8 cellular contexts compared by ENCODE assay signal in genomic region chr19:574658-575526, GRCh38. TPM values are rescaled to one million over a fixed set of nuclear protein-coding genes. Genes with fewer than 3 reads are reported as not detected.
DNase-seq lines count a peak whose midpoint lies in the region; ATAC-seq and TF ChIP-seq lines count a peak whose summit lies in the region.

No MANE protein-coding gene starts in this region.

- 21% methylated on average over 32 of the region's 32 CpGs for WGBS in liver
- WGBS in thyroid gland, 2 donors: 22% methylated on average over 22 to 31 of the region's 32 CpGs

- H3K27me3 ChIP-seq in Loucy (ENCODE audit: insufficient read depth, low read length, poor library complexity, severe bottlenecking): peaks cover 6% of the 10 kb centered on the region
- H3K27me3 ChIP-seq in liver (ENCODE audit: control insufficient read depth in 4 of 4, insufficient read depth in 4 of 4, low read length in 3 of 4): no peaks in the 10 kb centered on the region
- no peaks in the 10 kb centered on the region for H3K27me3 ChIP-seq in thyroid gland

- H3K9ac ChIP-seq in Loucy (ENCODE audit: low read depth, low read length, poor library complexity, severe bottlenecking) (peak overlapping the region; percentile 100), liver (ENCODE audit: low read depth in 1 of 2, low read length in 2 of 2) (peak overlapping the region in 1 of 2 donors; percentile 66)

- peak in 1 of 2 donors; percentile 4 for TF ChIP-seq RAD21 in liver (IDR thresholded peaks at IDR 0.05)

- H3K27ac ChIP-seq in caudate nucleus (ENCODE audit: low read depth, low read length): peak overlapping the region; percentile 68
- H3K27ac ChIP-seq in liver (ENCODE audit: low read depth in 1 of 2, low read length in 2 of 2): peak overlapping the region; percentile 84 to 87
- peak overlapping the region; percentile 3 to 67 (median 57) for H3K27ac ChIP-seq in thyroid gland

- H4K20me1 ChIP-seq in Loucy (ENCODE audit: insufficient read depth, low read length, poor library complexity, severe bottlenecking): peaks cover 69% of the 10 kb centered on the region

- H3K79me2 ChIP-seq in Loucy (ENCODE audit: insufficient read depth, low read length): peaks cover 74% of the 10 kb centered on the region

- no peak for ATAC-seq in HG03196 (IDR thresholded peaks at IDR 0.05; ENCODE audit: unreplicated experiment)
- ATAC-seq in GM18909 (IDR thresholded peaks at IDR 0.05; ENCODE audit: poor library complexity, unreplicated experiment): no peak

- H3K4me3 ChIP-seq in Loucy (ENCODE audit: low read length, poor library complexity, severe bottlenecking) (peak overlapping the region; percentile 99), liver (ENCODE audit: low read depth in 1 of 3, low read length in 3 of 3) (peak overlapping the region; percentile 37 to 42 (median 38)), thyroid gland (replicated peaks in 1 of 3) (peak overlapping the region in 1 of 3 donors; percentile 24)

- TF ChIP-seq CTCF in Loucy (conservative IDR thresholded peaks at IDR 0.05; ENCODE audit: low read length) (no peak), liver (IDR thresholded peaks at IDR 0.05; ENCODE audit: low read depth, low read length, missing input control) (no peak), thyroid gland (IDR thresholded peaks at IDR 0.05) (no peak)

- peak; percentile 57 for DNase-seq in COLO668 (lab: John Stamatoyannopoulos, UW; ENCODE audit: unreplicated experiment)
- DNase-seq in caudate nucleus (lab: John Stamatoyannopoulos, UW): peak in 26 of 61 donors; percentile 14 to 80 (median 40)
- peak; percentile 71 to 75 for DNase-seq in thyroid gland
- no peak for DNase-seq in iPS-NIHi11 (ENCODE audit: low spot score)

- TF ChIP-seq POLR2A in thyroid gland (IDR thresholded peaks at IDR 0.05): peak in 1 of 2 donors; percentile 6

- H3K36me3 ChIP-seq in Loucy (ENCODE audit: insufficient read depth, low read length) (peaks cover 10% of the 10 kb centered on the region; the same call in 1 of the 2 replicates), liver (ENCODE audit: control insufficient read depth in 4 of 4, insufficient read depth in 3 of 4, low read depth in 1 of 4, low read length in 3 of 4) (peaks cover 0 to 6% (median 2%) of the 10 kb centered on the region in 4 donors), thyroid gland (peaks cover 0 to 9% of the 10 kb centered on the region in 2 donors)

- H2AFZ ChIP-seq in Loucy (ENCODE audit: low read length): no peak overlapping the region

- H3K4me1 ChIP-seq in Loucy (ENCODE audit: insufficient read depth, low read length, poor library complexity, severe bottlenecking): peaks cover 27% of the 10 kb centered on the region
- peaks cover 23 to 40% (median 34%) of the 10 kb centered on the region in 4 donors for H3K4me1 ChIP-seq in liver (ENCODE audit: control insufficient read depth in 4 of 4, insufficient read depth in 4 of 4, low read length in 3 of 4)
- H3K4me1 ChIP-seq in thyroid gland: peaks cover 32 to 42% of the 10 kb centered on the region in 2 donors

- H3K4me2 ChIP-seq in Loucy (ENCODE audit: low read depth, low read length, poor library complexity, severe bottlenecking): peak overlapping the region; percentile 81

- intact Hi-C loops in thyroid gland (cut with DNase I): no loop called here

- H3K9me3 ChIP-seq in Loucy (ENCODE audit: insufficient read depth, low read depth, low read length) (no peaks in the 10 kb centered on the region), liver (ENCODE audit: control insufficient read depth in 4 of 4, low read length in 3 of 4) (no peaks in the 10 kb centered on the region), thyroid gland (no peaks in the 10 kb centered on the region)

- no peaks in the 10 kb centered on the region for H3K9me2 ChIP-seq in Loucy (replicated peaks; ENCODE audit: low read depth, low read length)

- H3F3A ChIP-seq in Loucy (ENCODE audit: low read depth): peaks cover 11% of the 10 kb centered on the region

TF ChIP-seq in liver, 16 proteins besides CTCF, POLR2A, EP300 and RAD21:
- TF ChIP-seq SP1 (IDR thresholded peaks at IDR 0.05) (peak; percentile 36), EGR1 (IDR thresholded peaks at IDR 0.05; ENCODE audit: low read depth in 2 of 2) (peak; percentile 81 to 91), REST (IDR thresholded peaks at IDR 0.05) (peak; percentile 45), ATF3 (IDR thresholded peaks at IDR 0.05) (no peak), FOXA2 (IDR thresholded peaks at IDR 0.05) (no peak), NR2F2 (IDR thresholded peaks at IDR 0.05) (no peak), HNF4A (conservative IDR thresholded peaks at IDR 0.05) (peak; percentile 21 to 60), RXRA (IDR thresholded peaks at IDR 0.05) (peak; percentile 50 to 82), MAX (IDR thresholded peaks at IDR 0.05) (no peak)

RNA-seq across cellular contexts. Expression of gene BSG, which starts 2.5 kb away (rescaled TPM):
- total RNA-seq in liver: 100 to 1,000 TPM in 1 of 2 donors, 10 to 100 TPM in 1; 80.4 to 367 TPM
- 100 to 1,000 TPM; 146 to 152 TPM for polyA plus RNA-seq in liver
- total RNA-seq in thyroid gland: 100 to 1,000 TPM; 349 to 702 (median 569) TPM

RNA-seq across cellular contexts. Expression of gene HCN2, which starts 14.8 kb away (rescaled TPM):
- total RNA-seq in liver (under 1 TPM; 0.05 to 0.17 TPM), thyroid gland (not detected)
- under 1 TPM in 1 of 2 donors, not detected in 1; 0.13 TPM for polyA plus RNA-seq in liver

RNA-seq across cellular contexts. Expression of gene GZMM, which starts 31.0 kb away (rescaled TPM):
- total RNA-seq in liver (1 to 10 TPM; 1.0 to 1.1 TPM), thyroid gland (1 to 10 TPM in 1 of 4 donors, under 1 TPM in 1, not detected in 2; 0.78 to 1.9 TPM)
- 1 to 10 TPM in 1 of 2 donors, under 1 TPM in 1; 0.28 to 1.3 TPM for polyA plus RNA-seq in liver

RNA-seq across cellular contexts. Expression of gene CDC34, which starts 43.3 kb away (rescaled TPM):
- total RNA-seq in liver: 10 to 100 TPM; 29.6 to 83.8 TPM
- 10 to 100 TPM; 19.2 to 53.9 TPM for polyA plus RNA-seq in liver
- 10 to 100 TPM; 44.8 to 64.7 (median 48.2) TPM for total RNA-seq in thyroid gland

RNA-seq across cellular contexts. Expression of gene POLRMT, which starts 58.4 kb away (rescaled TPM):
- total RNA-seq in liver (10 to 100 TPM; 16.0 to 33.0 TPM), thyroid gland (10 to 100 TPM; 23.2 to 39.7 (median 33.1) TPM)
- 10 to 100 TPM; 37.2 to 41.4 TPM for polyA plus RNA-seq in liver
